Comparison of ENCODE assay signal across 1 cellular context in genomic region chr18:67410075-67410474, GRCh38.
TF ChIP-seq lines count a peak whose summit lies in the region.

No MANE protein-coding gene starts in this region.

TF ChIP-seq in SK-N-SH, 30 proteins besides CTCF, POLR2A, EP300 and RAD21 (continued from another document):
- TF ChIP-seq SMC3 (IDR thresholded peaks at IDR 0.05; ENCODE audit: low read depth, low read length) = no peak
- TF ChIP-seq, protein P1, sequence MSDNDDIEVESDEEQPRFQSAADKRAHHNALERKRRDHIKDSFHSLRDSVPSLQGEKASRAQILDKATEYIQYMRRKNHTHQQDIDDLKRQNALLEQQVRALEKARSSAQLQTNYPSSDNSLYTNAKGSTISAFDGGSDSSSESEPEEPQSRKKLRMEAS (IDR thresholded peaks at IDR 0.05; ENCODE audit: low read depth) = no peak
- TF ChIP-seq, protein P2, sequence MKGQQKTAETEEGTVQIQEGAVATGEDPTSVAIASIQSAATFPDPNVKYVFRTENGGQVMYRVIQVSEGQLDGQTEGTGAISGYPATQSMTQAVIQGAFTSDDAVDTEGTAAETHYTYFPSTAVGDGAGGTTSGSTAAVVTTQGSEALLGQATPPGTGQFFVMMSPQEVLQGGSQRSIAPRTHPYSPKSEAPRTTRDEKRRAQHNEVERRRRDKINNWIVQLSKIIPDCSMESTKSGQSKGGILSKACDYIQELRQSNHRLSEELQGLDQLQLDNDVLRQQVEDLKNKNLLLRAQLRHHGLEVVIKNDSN (IDR thresholded peaks at IDR 0.05; ENCODE audit: borderline replicate concordance, low read depth) = no peak
- TF ChIP-seq GATA2 (CRISPR knock-in tag; IDR thresholded peaks at IDR 0.05) = no peak
